Comparison of ENCODE assay signal across 19 cellular contexts in genomic region chr20:41507851-41508250, GRCh38.
"Had no signal": no experiment of that assay in that cellular context is flagged by ENCODE, and none has a peak within 500 bp of the region (broad histone marks: within the 10 kb centered on the region; RNA-seq: fewer than 3 reads in every experiment).

No MANE protein-coding gene starts in this region.

- H3K4me3 Mint-ChIP-seq: activated CD4-positive, alpha-beta T cell treated with anti-CD3 and anti-CD28 coated beads for 36 hours; activated CD8-positive, alpha-beta T cell treated with anti-CD3 and anti-CD28 coated beads for 36 hours; activated naive CD4-positive, alpha-beta T cell treated with anti-CD3 and anti-CD28 coated beads for 36 hours; activated T-helper 1 cell treated with anti-CD3 and anti-CD28 coated beads, Interleukin-12 subunit alpha, Interleukin-12 subunit beta, Interleukin-2, Interleukin-4 antibody, amounts not matched to agents 30 ng/mL and 10 ng/mL and 1 ng/mL, durations not matched to agents 14 hours and 24 hours and 36 hours; naive B cell; stimulated activated naive CD8-positive, alpha-beta T cell treated with anti-CD3 and anti-CD28 coated beads, Interleukin-15, Interleukin-2, amounts not matched to agents 100 ng/mL and 50 ng/mL, for 24 hours had no signal

- H3K27me3 ChIP-seq: adrenal gland, gastroesophageal sphincter, spleen, testis had no signal

- H3K9me3 ChIP-seq: adrenal gland, testis had no signal

- H3K4me3 ChIP-seq: adrenal gland, gastroesophageal sphincter, spleen, testis had no signal

- H3K4me1 ChIP-seq: testis had no signal

- H3K9me3 Mint-ChIP-seq: activated CD8-positive, alpha-beta T cell treated with anti-CD3 and anti-CD28 coated beads for 36 hours had no signal

- DNase-seq: activated CD4-positive, alpha-beta T cell treated with anti-CD3 and anti-CD28 coated beads for 36 hours; activated CD8-positive, alpha-beta memory T cell treated with anti-CD3 and anti-CD28 coated beads, Interleukin-2, amount 50 U/mL, for 4 hours; activated CD8-positive, alpha-beta T cell treated with anti-CD3 and anti-CD28 coated beads for 36 hours; activated naive CD4-positive, alpha-beta T cell treated with anti-CD3 and anti-CD28 coated beads for 36 hours; adrenal gland; caudate nucleus; effector memory CD4-positive, alpha-beta T cell; kidney; naive B cell; posterior cingulate gyrus; right cardiac atrium; spleen; stimulated activated CD4-positive, alpha-beta T cell treated with anti-CD3 and anti-CD28 coated beads, Interleukin-2, amount 100 ng/mL, for 24 hours; T-helper 9 cell; testis; WERI-Rb-1 had no signal

- H3K27me3 Mint-ChIP-seq: activated CD4-positive, alpha-beta T cell treated with anti-CD3 and anti-CD28 coated beads for 36 hours; activated CD8-positive, alpha-beta T cell treated with anti-CD3 and anti-CD28 coated beads for 36 hours; naive B cell; stimulated activated naive CD8-positive, alpha-beta T cell treated with anti-CD3 and anti-CD28 coated beads, Interleukin-15, Interleukin-2, amounts not matched to agents 100 ng/mL and 50 ng/mL, for 24 hours had no signal

- H3K36me3 ChIP-seq: adrenal gland had no signal

- H3K27ac Mint-ChIP-seq: activated CD4-positive, alpha-beta T cell treated with anti-CD3 and anti-CD28 coated beads for 36 hours; activated CD8-positive, alpha-beta T cell treated with anti-CD3 and anti-CD28 coated beads for 36 hours; activated naive CD4-positive, alpha-beta T cell treated with anti-CD3 and anti-CD28 coated beads for 36 hours; stimulated activated naive CD8-positive, alpha-beta T cell treated with anti-CD3 and anti-CD28 coated beads, Interleukin-15, Interleukin-2, amounts not matched to agents 100 ng/mL and 50 ng/mL, for 24 hours had no signal

- ATAC-seq: activated CD4-positive, alpha-beta T cell treated with anti-CD3 and anti-CD28 coated beads for 36 hours; activated CD8-positive, alpha-beta T cell treated with anti-CD3 and anti-CD28 coated beads for 36 hours; gastroesophageal sphincter had no signal

- H3K27ac ChIP-seq: adrenal gland, spleen, testis, WERI-Rb-1 had no signal
